In genomic region chrX:20965270-20966044, GRCh38 we compare ENCODE assay signal across 1 cellular context.
TF ChIP-seq lines count a peak whose summit lies in the region.

No MANE protein-coding gene starts in this region.

TF ChIP-seq in GM23338, 12 proteins besides CTCF, POLR2A, EP300 and RAD21 (continued from another document):
- TF ChIP-seq NANOG (IDR thresholded peaks at IDR 0.05; ENCODE audit: borderline replicate concordance), result no peak
- no peak for TF ChIP-seq CREB1 (CRISPR knock-in tag; IDR thresholded peaks at IDR 0.05; ENCODE audit: low read depth)
- no peak for TF ChIP-seq ZNF462 (CRISPR knock-in tag; IDR thresholded peaks at IDR 0.05)
- no peak for TF ChIP-seq ZNF114 (CRISPR knock-in tag; IDR thresholded peaks at IDR 0.05)
- no peak for TF ChIP-seq STAT1 (IDR thresholded peaks at IDR 0.05; ENCODE audit: unreplicated experiment)
- TF ChIP-seq POLR2AphosphoS5 (IDR thresholded peaks at IDR 0.05; ENCODE audit: low read depth), result no peak
- TF ChIP-seq ETS1 (IDR thresholded peaks at IDR 0.05), result no peak
- TF ChIP-seq ZNF331 (CRISPR knock-in tag; IDR thresholded peaks at IDR 0.05; ENCODE audit: low read depth), result no peak
- TF ChIP-seq EZH2phosphoT487 (IDR thresholded peaks at IDR 0.05; ENCODE audit: unreplicated experiment), result no peak
